Comparison of ENCODE assay signal across 8 cellular contexts in genomic region chr5:72554897-72555296, GRCh38. TPM values are rescaled to one million over a fixed set of nuclear protein-coding genes. Genes with fewer than 3 reads are reported as not detected.
"Had no signal": no experiment of that assay in that cellular context is flagged by ENCODE, and none has a peak within 500 bp of the region (broad histone marks: within the 10 kb centered on the region; RNA-seq: fewer than 3 reads in every experiment).

No MANE protein-coding gene starts in this region.

- H3K36me3 Mint-ChIP-seq: IgD-negative memory B cell had no signal

- DNase-seq: GOT3, H9, HCEC 1CT, KG1 had no signal

- H3K27ac Mint-ChIP-seq: H9, IgD-negative memory B cell had no signal

- H3K4me3 Mint-ChIP-seq: H9, IgD-negative memory B cell had no signal

- FAIRE-seq: H54, HTR-8/SVneo had no signal

- H3K9me3 Mint-ChIP-seq: H9, IgD-negative memory B cell had no signal

RNA-seq across cellular contexts. Expression of gene ZNF366, which starts 47.7 kb away (rescaled TPM):
- total RNA-seq: H9, HT-29 had no signal
- polyA plus RNA-seq: IgD-negative memory B cell had no signal
